ENCODE assay signal across 8 cellular contexts in the genomic region with DNA sequence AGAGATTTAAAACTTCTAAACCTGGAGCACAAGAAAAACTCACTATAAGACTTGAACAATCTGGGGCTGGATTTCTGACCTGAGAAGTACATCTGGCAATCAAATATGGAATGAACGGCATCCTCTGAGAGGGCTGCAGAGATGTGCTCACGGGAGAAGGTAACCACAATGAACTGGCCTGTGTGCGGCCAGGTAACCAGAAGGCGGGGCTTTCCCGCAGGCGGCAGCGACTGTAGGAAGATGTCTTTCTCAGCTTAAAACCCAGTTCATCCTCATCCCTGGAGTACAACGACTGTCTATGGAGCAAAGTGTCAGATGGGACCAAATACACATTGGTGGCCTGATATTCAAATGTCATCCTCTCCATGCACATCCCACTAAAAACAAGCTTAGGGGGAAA. TPM values are rescaled to one million over a fixed set of nuclear protein-coding genes. Genes with fewer than 3 reads are reported as not detected.
DNase-seq lines count a peak whose midpoint lies in the region; ATAC-seq and TF ChIP-seq lines count a peak whose summit lies in the region.

No MANE protein-coding gene starts in this region.

- TF ChIP-seq POLR2A in vagina (IDR thresholded peaks at IDR 0.05), result no peak

- no peaks in the 10 kb centered on the region for H3K36me3 ChIP-seq in adipocyte (ENCODE audit: control insufficient read depth, insufficient read depth, low read length, severe bottlenecking)
- H3K36me3 ChIP-seq in vagina, result no peaks in the 10 kb centered on the region

- H3K4me3 Mint-ChIP-seq in stimulated activated naive CD8-positive, alpha-beta T cell treated with anti-CD3 and anti-CD28 coated beads, Interleukin-15, Interleukin-2, amounts not matched to agents 100 ng/mL and 50 ng/mL, for 24 hours, result peak overlapping the region; percentile 88
- peak overlapping the region; percentile 84 for H3K4me3 Mint-ChIP-seq in memory B cell

- peaks cover 75% of the 10 kb centered on the region for H3K4me1 Mint-ChIP-seq in stimulated activated naive CD8-positive, alpha-beta T cell treated with anti-CD3 and anti-CD28 coated beads, Interleukin-15, Interleukin-2, amounts not matched to agents 100 ng/mL and 50 ng/mL, for 24 hours (ENCODE audit: low read depth)
- H3K4me1 Mint-ChIP-seq in memory B cell, result peaks cover 46% of the 10 kb centered on the region

- no peaks in the 10 kb centered on the region for H3K9me3 ChIP-seq in adipocyte (ENCODE audit: control insufficient read depth, low read length)
- no peaks in the 10 kb centered on the region for H3K9me3 ChIP-seq in vagina

- no peak for TF ChIP-seq CTCF in vagina (IDR thresholded peaks at IDR 0.05)

- H3K27ac ChIP-seq in vagina, result no peak overlapping the region

- peaks cover 7% of the 10 kb centered on the region for H3K4me1 ChIP-seq in adipocyte (ENCODE audit: control insufficient read depth, insufficient read depth, low read length)
- peaks cover 21% of the 10 kb centered on the region for H3K4me1 ChIP-seq in vagina

- DNase-seq in stimulated activated naive CD8-positive, alpha-beta T cell treated with anti-CD3 and anti-CD28 coated beads, Interleukin-15, Interleukin-2, amounts not matched to agents 100 U/mL and 50 U/mL, for 24 hours, result no peak
- no peak for DNase-seq in adipocyte (ENCODE audit: low read depth)
- no peak for DNase-seq in memory B cell (ENCODE audit: low spot score in 2 of 2)
- DNase-seq in vagina (ENCODE audit: extremely low spot score in 2 of 2), result no peak
- no peak for DNase-seq in NCI-H2029 (lab: John Stamatoyannopoulos, UW)
- no peak for DNase-seq in NCI-H345 (lab: John Stamatoyannopoulos, UW)

- no peaks in the 10 kb centered on the region for H3K27me3 ChIP-seq in adipocyte (replicated peaks; ENCODE audit: control insufficient read depth, insufficient read depth, low read length)
- no peaks in the 10 kb centered on the region for H3K27me3 ChIP-seq in vagina

- H3K27me3 Mint-ChIP-seq in stimulated activated naive CD8-positive, alpha-beta T cell treated with anti-CD3 and anti-CD28 coated beads, Interleukin-15, Interleukin-2, amounts not matched to agents 100 ng/mL and 50 ng/mL, for 24 hours, result peaks cover 4% of the 10 kb centered on the region
- H3K27me3 Mint-ChIP-seq in memory B cell, result no peaks in the 10 kb centered on the region

- peak overlapping the region; percentile 89 for H3K4me3 ChIP-seq in adipocyte (ENCODE audit: low read length)
- peak overlapping the region; percentile 80 to 89 for H3K4me3 ChIP-seq in vagina

- intact Hi-C loops in vagina (cut with DNase I), result no loop called here

- no peak for ATAC-seq in stimulated activated naive CD8-positive, alpha-beta T cell treated with anti-CD3 and anti-CD28 coated beads, Interleukin-15, Interleukin-2, amounts not matched to agents 100 U/mL and 50 U/mL, for 24 hours
- ATAC-seq in memory B cell (ENCODE audit: low read depth), result no peak
- no peak for ATAC-seq in GM18870 (IDR thresholded peaks at IDR 0.05; ENCODE audit: unreplicated experiment)

- H3K27ac Mint-ChIP-seq in stimulated activated naive CD8-positive, alpha-beta T cell treated with anti-CD3 and anti-CD28 coated beads, Interleukin-15, Interleukin-2, amounts not matched to agents 100 ng/mL and 50 ng/mL, for 24 hours, result peak overlapping the region; percentile 60
- peak overlapping the region; percentile 94 for H3K27ac Mint-ChIP-seq in memory B cell

- peak overlapping the region; percentile 95 for H3K9ac ChIP-seq in adipocyte (ENCODE audit: low read length)

- no peaks in the 10 kb centered on the region for H3K9me3 Mint-ChIP-seq in stimulated activated naive CD8-positive, alpha-beta T cell treated with anti-CD3 and anti-CD28 coated beads, Interleukin-15, Interleukin-2, amounts not matched to agents 100 ng/mL and 50 ng/mL, for 24 hours
- H3K9me3 Mint-ChIP-seq in memory B cell, result no peaks in the 10 kb centered on the region

- H3K36me3 Mint-ChIP-seq in stimulated activated naive CD8-positive, alpha-beta T cell treated with anti-CD3 and anti-CD28 coated beads, Interleukin-15, Interleukin-2, amounts not matched to agents 100 ng/mL and 50 ng/mL, for 24 hours (ENCODE audit: low read depth), result peaks cover 7% of the 10 kb centered on the region
- no peaks in the 10 kb centered on the region for H3K36me3 Mint-ChIP-seq in memory B cell

RNA-seq across cellular contexts. Expression of gene MICAL3, which starts 24.5 kb away (rescaled TPM):
- 35.1 TPM for total RNA-seq in vagina
